In the genomic region with DNA sequence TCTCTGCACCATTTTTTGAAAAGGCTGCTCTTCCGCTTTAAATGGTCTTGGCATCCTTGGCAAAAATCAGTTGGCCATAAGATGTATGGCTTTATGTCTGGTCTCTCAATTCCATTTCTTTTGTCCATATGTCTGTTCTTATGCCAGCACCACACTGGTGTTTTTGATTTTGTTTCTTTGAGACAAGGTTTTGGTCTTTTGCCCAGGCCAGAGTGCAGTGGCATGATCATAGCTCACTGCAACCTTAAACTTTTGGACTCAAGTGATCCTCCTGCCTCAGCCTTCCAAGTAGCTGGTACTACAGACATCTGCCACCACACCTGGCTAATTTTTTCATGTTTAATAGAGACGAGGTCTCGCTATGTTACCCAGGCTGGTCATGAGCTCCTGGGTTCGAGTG, we compare ENCODE assay signal across 19 cellular contexts. TPM values are rescaled to one million over a fixed set of nuclear protein-coding genes. Genes with fewer than 3 reads are reported as not detected.
DNase-seq lines count a peak whose midpoint lies in the region; ATAC-seq and TF ChIP-seq lines count a peak whose summit lies in the region.
"Had no signal": no experiment of that assay in that cellular context is flagged by ENCODE, and none has a peak within 500 bp of the region (broad histone marks: within the 10 kb centered on the region; RNA-seq: fewer than 3 reads in every experiment).

No MANE protein-coding gene starts in this region.

- no peak overlapping the region for H3K4me3 ChIP-seq in aorta (ENCODE audit: low read length in 2 of 2)
- no peak overlapping the region for H3K4me3 ChIP-seq in adrenal gland
- H3K4me3 ChIP-seq: A549, GM23248 had no signal

- H3K9me3 ChIP-seq in aorta (ENCODE audit: control insufficient read depth, low read length) = no peaks in the 10 kb centered on the region
- H3K9me3 ChIP-seq in adrenal gland (replicated peaks in 1 of 3) = no peaks in the 10 kb centered on the region
- H3K9me3 ChIP-seq: A549, Caco-2 had no signal

- ATAC-seq in aorta (ENCODE audit: low FRiP score) = no peak
- ATAC-seq: A549; CD8-positive, alpha-beta T cell had no signal

- no peak overlapping the region for H3K4me3 Mint-ChIP-seq in CD14-positive monocyte
- H3K4me3 Mint-ChIP-seq: CD4-positive, CD25-positive, alpha-beta regulatory T cell; CD8-positive, alpha-beta T cell had no signal

- intact Hi-C loops in CD14-positive monocyte (cut with micrococcal nuclease) = no loop called here
- intact Hi-C loops in aorta (cut with DNase I) = no loop called here
- intact Hi-C loops in adrenal gland (cut with DNase I) = no loop called here

- H3K4me1 ChIP-seq in aorta (ENCODE audit: control insufficient read depth in 1 of 2, insufficient read depth in 2 of 2, low read length in 2 of 2) (no peaks in the 10 kb centered on the region), adrenal gland (replicated peaks in 1 of 2) (no peaks in the 10 kb centered on the region)
- H3K4me1 ChIP-seq: A549 had no signal

- H3K27ac Mint-ChIP-seq in CD14-positive monocyte = peak overlapping the region in 5 of 7 donors; percentile 33 to 77 (median 59)
- H3K27ac Mint-ChIP-seq: CD4-positive, CD25-positive, alpha-beta regulatory T cell; CD8-positive, alpha-beta T cell had no signal

- no peak for TF ChIP-seq POLR2A in adrenal gland (IDR thresholded peaks at IDR 0.05)

- DNase-seq in CD14-positive monocyte (ENCODE audit: low spot score) (no peak), NCI-H446 treated with DMSO at 0.1 percent for 48 hours (lab: John Stamatoyannopoulos, UW) (peak; percentile 43), fibroblast of peridontal ligament (ENCODE audit: extremely low read depth) (peak; percentile 49), NCI-H774 (lab: John Stamatoyannopoulos, UW) (no peak), aorta (no peak), nucleus accumbens (lab: John Stamatoyannopoulos, UW) (no peak), adrenal gland (no peak)
- DNase-seq: 8988T; ACHN; C1 segment of cervical spinal cord; Caco-2; CD4-positive, CD25-positive, alpha-beta regulatory T cell; CD8-positive, alpha-beta T cell; DMS153; DND-41; GM23248; H7; HCEC 1CT had no signal

- 94 to 95% methylated on average over 4 of the region's 4 CpGs for WGBS in aorta, 2 donors
- 94 to 100% (median 97%) methylated on average over 4 of the region's 4 CpGs for whole genome bisulfite sequencing in adrenal gland, 4 donors

- H3K36me3 ChIP-seq in aorta (ENCODE audit: control insufficient read depth in 1 of 2, insufficient read depth in 2 of 2, low read length in 1 of 2) (no peaks in the 10 kb centered on the region), adrenal gland (replicated peaks in 1 of 2) (no peaks in the 10 kb centered on the region)

- H3K27me3 Mint-ChIP-seq in CD14-positive monocyte (ENCODE audit: low read depth in 3 of 3) = no peaks in the 10 kb centered on the region
- H3K27me3 Mint-ChIP-seq: CD4-positive, CD25-positive, alpha-beta regulatory T cell had no signal

- H3K27me3 ChIP-seq in aorta (ENCODE audit: control insufficient read depth in 1 of 2, insufficient read depth in 2 of 2, low read length in 1 of 2) (no peaks in the 10 kb centered on the region), adrenal gland (no peaks in the 10 kb centered on the region)

- H3K27ac ChIP-seq in aorta (ENCODE audit: low read depth in 1 of 2, low read length in 2 of 2) (no peak overlapping the region), adrenal gland (no peak overlapping the region)
- H3K27ac ChIP-seq: A549, GM23248 had no signal

- peaks cover 0 to 1% (median 0%) of the 10 kb centered on the region in 7 donors for H3K9me3 Mint-ChIP-seq in CD14-positive monocyte
- H3K9me3 Mint-ChIP-seq: CD4-positive, CD25-positive, alpha-beta regulatory T cell; CD8-positive, alpha-beta T cell had no signal

- TF ChIP-seq CTCF in CD14-positive monocyte (IDR thresholded peaks at IDR 0.05) = no peak
- no peak for TF ChIP-seq CTCF in adrenal gland (IDR thresholded peaks at IDR 0.05)

- no peaks in the 10 kb centered on the region for H3K4me1 Mint-ChIP-seq in CD14-positive monocyte

- H3K36me3 Mint-ChIP-seq in CD14-positive monocyte = peaks cover 27 to 55% of the 10 kb centered on the region in 2 donors
- H3K36me3 Mint-ChIP-seq: CD4-positive, CD25-positive, alpha-beta regulatory T cell; CD8-positive, alpha-beta T cell had no signal

RNA-seq across cellular contexts. Expression of a gene that starts 48.5 kb away (rescaled TPM):
- polyA plus RNA-seq in CD14-positive monocyte (1 to 10 TPM in 1 of 2 donors, under 1 TPM in 1; 0.25 to 1.1 TPM), aorta (1 to 10 TPM; 2.3 to 3.3 TPM), adrenal gland (1 to 10 TPM in 1 of 3 donors, under 1 TPM in 2; 0.20 to 2.7 (median 0.24) TPM)
- total RNA-seq in aorta (1 to 10 TPM; 1.9 to 3.8 TPM), adrenal gland (1 to 10 TPM; 2.0 to 9.0 (median 2.4) TPM)

Comparison
In these comparisons a context has a peak if more than half of its experiments do, and no peak if none do; other contexts are left out.
1. DNase-seq: peak in NCI-H446 treated with DMSO at 0.1 percent for 48 hours (single experiment) and fibroblast of peridontal ligament (single experiment); none in CD14-positive monocyte (single experiment), NCI-H774 (single experiment), aorta (0 of 2), nucleus accumbens (0 of 56) and adrenal gland (0 of 7).